In the genomic region with DNA sequence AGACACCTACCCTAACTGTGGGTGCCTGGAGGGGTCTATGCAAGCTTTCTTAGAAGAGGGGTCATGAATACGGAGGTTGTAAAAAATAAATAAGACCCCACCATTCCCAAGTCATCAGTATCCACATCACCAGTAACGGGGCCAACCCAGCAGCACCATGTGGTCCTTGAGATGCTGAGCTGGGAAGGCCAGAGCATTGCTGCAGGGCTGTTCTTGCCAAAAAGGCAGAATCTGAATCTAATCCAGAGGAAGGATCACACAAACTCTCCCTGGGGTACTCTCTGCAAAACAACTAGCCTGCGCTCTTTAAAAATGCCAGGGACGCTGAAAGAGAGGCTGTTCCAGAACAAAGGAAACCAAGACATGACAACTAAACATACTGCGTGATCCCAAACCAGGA, we compare ENCODE assay signal across 16 cellular contexts. TPM values are rescaled to one million over a fixed set of nuclear protein-coding genes. Genes with fewer than 3 reads are reported as not detected.
DNase-seq lines count a peak whose midpoint lies in the region; ATAC-seq and TF ChIP-seq lines count a peak whose summit lies in the region.
"Had no signal": no experiment of that assay in that cellular context is flagged by ENCODE, and none has a peak within 500 bp of the region (broad histone marks: within the 10 kb centered on the region; RNA-seq: fewer than 3 reads in every experiment).

No MANE protein-coding gene starts in this region.

- POLR2A ChIA-PET in A673 (lab: Charles Lee; ENCODE audit: low non-redundant PET) = no interaction called here

- H3K4me1 ChIP-seq in heart left ventricle (peaks cover 0 to 17% (median 0%) of the 10 kb centered on the region in 12 donors), A673 (ENCODE audit: insufficient read depth, low read length, poor library complexity, severe bottlenecking) (peaks cover 9% of the 10 kb centered on the region)

- no TSS peak for BruUV-seq in A673 (replicated peaks; lab: Mats Ljungman, UMichigan)

- no peaks in the 10 kb centered on the region for H3K36me3 ChIP-seq in heart left ventricle
- H3K36me3 ChIP-seq in A673 (ENCODE audit: insufficient read depth, low read length, poor library complexity, severe bottlenecking) = no peaks in the 10 kb centered on the region
- H3K36me3 ChIP-seq: BLaER1 had no signal

- intact Hi-C loops in Right ventricle myocardium inferior (cut with DNase I) (no loop called here), heart left ventricle (cut with DNase I) (no loop called here), A673 (cut with micrococcal nuclease; ENCODE audit: unreplicated experiment) (no loop called here)

- H3K4me1 Mint-ChIP-seq in osteocyte (ENCODE audit: unreplicated experiment) = peaks cover 22% of the 10 kb centered on the region

- H3K27me3 Mint-ChIP-seq in osteocyte (ENCODE audit: unreplicated experiment) = no peaks in the 10 kb centered on the region

- no peak overlapping the region for H3K4me3 Mint-ChIP-seq in osteocyte (ENCODE audit: unreplicated experiment)
- H3K4me3 Mint-ChIP-seq: CD8-positive, alpha-beta T cell had no signal

- no peaks in the 10 kb centered on the region for H3K36me3 Mint-ChIP-seq in osteocyte (ENCODE audit: unreplicated experiment)
- H3K36me3 Mint-ChIP-seq: CD8-positive, alpha-beta T cell had no signal

- DNase-seq in Right ventricle myocardium inferior (ENCODE audit: missing footprints) (no peak), heart left ventricle (no peak), fibroblast of the aortic adventitia (ENCODE audit: low read depth) (peak; percentile 23), osteocyte (ENCODE audit: extremely low spot score, unreplicated experiment) (peak; percentile 65), NCI-H1930 (lab: John Stamatoyannopoulos, UW) (no peak), A673 (ENCODE audit: low spot score) (no peak)
- DNase-seq: DMS79, GOT3, KG1, NCI-H146, NCI-H510A treated with DMSO at 0.1 percent for 48 hours, PC-9 had no signal

- WGBS in heart left ventricle, 4 donors = 69 to 85% (median 78%) methylated on average over 5 of the region's 5 CpGs

- H3K27ac ChIP-seq in heart left ventricle (no peak overlapping the region), A673 (ENCODE audit: low read depth, low read length, poor library complexity, severe bottlenecking) (no peak overlapping the region)
- H3K27ac ChIP-seq: BLaER1, PC-9 had no signal

- H3K9me3 ChIP-seq in heart left ventricle (peaks cover 0 to 7% (median 0%) of the 10 kb centered on the region in 12 donors), A673 (ENCODE audit: low read depth, low read length, poor library complexity, severe bottlenecking) (no peaks in the 10 kb centered on the region)
- H3K9me3 ChIP-seq: BLaER1 had no signal

- ATAC-seq in Right ventricle myocardium inferior (peak; percentile 52), heart left ventricle (no peak), HG02610 (IDR thresholded peaks at IDR 0.05; ENCODE audit: unreplicated experiment) (no peak), GM19351 (IDR thresholded peaks at IDR 0.05; ENCODE audit: unreplicated experiment) (no peak)
- ATAC-seq: CD8-positive, alpha-beta T cell had no signal

- H3K27ac Mint-ChIP-seq in osteocyte (ENCODE audit: unreplicated experiment) = no peak overlapping the region
- H3K27ac Mint-ChIP-seq: CD8-positive, alpha-beta T cell had no signal

- H3K4me3 ChIP-seq in heart left ventricle = no peak overlapping the region
- H3K4me3 ChIP-seq in fibroblast of the aortic adventitia (ENCODE audit: low read depth, low read length) = no peak overlapping the region
- H3K4me3 ChIP-seq in A673 (ENCODE audit: low read depth, low read length, poor library complexity, severe bottlenecking) = no peak overlapping the region
- H3K4me3 ChIP-seq: BLaER1, PC-9 had no signal

- H3K9me3 Mint-ChIP-seq in osteocyte (ENCODE audit: unreplicated experiment) = no peaks in the 10 kb centered on the region
- H3K9me3 Mint-ChIP-seq: CD8-positive, alpha-beta T cell had no signal

- CTCF ChIA-PET in A673 (lab: Charles Lee) = no interaction called here

- no peak for TF ChIP-seq CTCF in heart left ventricle (IDR thresholded peaks at IDR 0.05)
- TF ChIP-seq CTCF in fibroblast of the aortic adventitia (IDR thresholded peaks at IDR 0.05; ENCODE audit: insufficient read depth, low read length) = no peak
- no peak for TF ChIP-seq CTCF in osteocyte (IDR thresholded peaks at IDR 0.05)
- no peak for TF ChIP-seq CTCF in A673 (conservative IDR thresholded peaks at IDR 0.05; ENCODE audit: low read depth, low read length)

- no peak for TF ChIP-seq POLR2A in heart left ventricle (IDR thresholded peaks at IDR 0.05)

- no peaks in the 10 kb centered on the region for H3K27me3 ChIP-seq in heart left ventricle
- H3K27me3 ChIP-seq in A673 (replicated peaks; ENCODE audit: insufficient read depth, low read depth, low read length, poor library complexity) = no peaks in the 10 kb centered on the region
- H3K27me3 ChIP-seq: BLaER1 had no signal

RNA-seq across cellular contexts. Expression of a gene that starts 43.2 kb away (rescaled TPM):
- total RNA-seq in Right ventricle myocardium inferior (58.5 TPM), heart left ventricle (100 to 1,000 TPM in 1 of 9 donors, 10 to 100 TPM in 8; 20.6 to 106 (median 67.9) TPM), fibroblast of the aortic adventitia (ENCODE audit: low replicate concordance) (94.4 and 205 TPM in 2 replicates), osteocyte (183 and 204 TPM in 2 replicates), A673 (2021) (152 and 161 TPM in 2 replicates)
- polyA plus RNA-seq in heart left ventricle = 10 to 100 TPM in 1 of 2 donors, 1 to 10 TPM in 1; 8.6 to 80.0 TPM

Comparison
In these comparisons a context has a peak if more than half of its experiments do, and no peak if none do; other contexts are left out.
1. DNase-seq: peak in fibroblast of the aortic adventitia (single experiment) and osteocyte (single experiment); none in Right ventricle myocardium inferior (single experiment), heart left ventricle (0 of 5), NCI-H1930 (0 of 2) and A673 (single experiment).